25 cellular contexts compared by ENCODE assay signal in genomic region chr1:176976236-176976635, GRCh38.
"Had no signal": no experiment of that assay in that cellular context is flagged by ENCODE, and none has a peak within 500 bp of the region (broad histone marks: within the 10 kb centered on the region; RNA-seq: fewer than 3 reads in every experiment).

No MANE protein-coding gene starts in this region.

- FAIRE-seq: astrocyte, TTC549 had no signal

- H3K27me3 ChIP-seq: brain microvascular endothelial cell had no signal

- DNase-seq: activated B cell treated with CpG ODN at 0.5 μM for 24 hours; activated CD4-positive, alpha-beta T cell treated with anti-CD3 and anti-CD28 coated beads for 1 hour; activated CD4-positive, alpha-beta T cell treated with anti-CD3 and anti-CD28 coated beads, Interleukin-2, amount 10 ng/mL, durations not matched to agents 24 days and 14 days; activated CD4-positive, alpha-beta T cell treated with anti-CD3 and anti-CD28 coated beads, Interleukin-2, amount 50 U/mL, for 48 hours; activated CD8-positive, alpha-beta memory T cell treated with anti-CD3 and anti-CD28 coated beads, Interleukin-2, amount 10 ng/mL, durations not matched to agents 7 days and 5 days; activated effector memory CD4-positive, alpha-beta T cell treated with anti-CD3 and anti-CD28 coated beads, Interleukin-2, amount 50 U/mL, for 16 hours; activated naive CD4-positive, alpha-beta T cell treated with Interleukin-2 at 50 U/mL for 16 hours; activated T-cell treated with anti-CD3 and anti-CD28 coated beads, Interleukin-2, amount 50 U/mL, for 24 hours; amygdala; brain microvascular endothelial cell; Kasumi-1; KBM-7; NCI-H1048; NCI-H1417 treated with DMSO at 0.1 percent for 48 hours; NCI-H1694; NCI-H2029; NCI-H510A treated with DMSO at 0.1 percent for 48 hours; NCI-H69; RPMI8226; T-cell; T-helper 2 cell; T1000 had no signal

- H3K4me3 ChIP-seq: SK-N-MC had no signal

- H3K36me3 ChIP-seq: brain microvascular endothelial cell had no signal

- H3K27ac ChIP-seq: brain microvascular endothelial cell, SK-N-MC had no signal
